ENCODE assay signal across 18 cellular contexts in the genomic region with DNA sequence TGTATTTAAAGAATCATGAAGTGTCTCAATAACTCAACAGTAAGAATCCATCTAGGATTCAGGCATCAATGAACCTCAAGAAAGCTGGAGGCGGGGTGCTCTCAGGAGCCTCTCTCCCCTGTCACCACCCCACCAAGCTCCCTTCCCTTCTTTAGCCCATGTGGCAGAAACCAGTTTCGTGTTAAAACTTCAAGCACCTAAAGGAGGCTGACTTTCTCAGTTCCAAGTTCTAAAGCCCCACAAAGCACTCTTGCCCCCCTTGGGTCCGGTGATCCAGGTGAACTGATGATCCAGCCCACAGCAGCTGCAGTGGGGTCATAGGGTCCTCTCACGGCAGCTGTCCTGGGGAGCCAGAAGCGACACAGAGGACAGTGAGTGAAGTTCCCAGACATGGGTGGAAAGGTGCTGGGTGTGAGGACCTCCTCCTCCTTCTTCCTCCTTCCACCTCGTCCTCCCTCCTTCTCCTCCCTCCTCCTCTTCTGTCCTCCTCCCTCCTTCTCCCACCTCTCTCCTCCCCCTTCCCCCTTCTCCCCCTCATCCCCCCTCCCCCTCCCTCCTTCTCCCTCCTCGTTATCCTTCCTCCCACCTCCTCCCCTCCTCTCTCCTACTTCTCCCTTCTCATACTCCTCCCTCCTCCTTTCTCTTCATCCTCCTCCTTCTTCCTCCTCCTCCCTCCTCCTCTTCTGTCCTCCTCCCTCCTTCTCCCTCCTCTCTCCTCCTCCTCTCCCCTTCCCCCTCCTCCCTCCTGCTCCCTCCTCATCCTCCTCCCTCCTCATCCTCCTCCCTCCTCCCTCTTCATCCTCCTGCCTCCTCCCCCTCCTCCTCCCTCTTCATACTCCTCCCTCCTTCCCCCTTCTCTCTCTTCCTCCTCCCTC.
DNase-seq lines count a peak whose midpoint lies in the region; ATAC-seq, FAIRE-seq and TF ChIP-seq lines count a peak whose summit lies in the region.
"Had no signal": no experiment of that assay in that cellular context is flagged by ENCODE, and none has a peak within 500 bp of the region (broad histone marks: within the 10 kb centered on the region; RNA-seq: fewer than 3 reads in every experiment).

No MANE protein-coding gene starts in this region.

- no peak for TF ChIP-seq POLR2A in IMR-90 (IDR thresholded peaks at IDR 0.05; ENCODE audit: low read depth, low read length)

- no CpG with 5 or more reads among the region's 7 CpGs for WGBS in IMR-90 (ENCODE audit: extremely low coverage in 2 of 2, insufficient read length in 1 of 2), 2 experiments

- TF ChIP-seq CTCF in Calu3 (IDR thresholded peaks at IDR 0.05; ENCODE audit: unreplicated experiment) (no peak), IMR-90 (conservative IDR thresholded peaks at IDR 0.05; ENCODE audit: low read depth, low read length) (no peak), neural progenitor cell (IDR thresholded peaks at IDR 0.05) (no peak)

- no peak overlapping the region for H2BK20ac ChIP-seq in IMR-90 (ENCODE audit: low read depth, low read length)

- H4K91ac ChIP-seq in IMR-90 (ENCODE audit: insufficient read depth, low read depth, low read length): peak overlapping the region; percentile 47; the same call in 1 of the 2 replicates

- H4K20me1 ChIP-seq in IMR-90 (ENCODE audit: insufficient read depth, low read length): no peaks in the 10 kb centered on the region
- no peaks in the 10 kb centered on the region for H4K20me1 ChIP-seq in neural progenitor cell (ENCODE audit: low read depth)
- H4K20me1 ChIP-seq: BLaER1 treated with 17β-estradiol and CSF1 and Interleukin-3, amounts not matched to agents 10 nM and 100 nM had no signal

- peak; percentile 78 for FAIRE-seq in urothelium cell line (lab: Jason Lieb, UNC)
- FAIRE-seq: G401.6, GM12891, H54, HTR-8/SVneo had no signal

- H3K4me3 Mint-ChIP-seq in Calu3 (ENCODE audit: low read depth, unreplicated experiment) (no peak overlapping the region), neural progenitor cell (no peak overlapping the region)
- H3K4me3 Mint-ChIP-seq: CD4-positive, CD25-positive, alpha-beta regulatory T cell had no signal

- H3K4me3 ChIP-seq in IMR-90 (ENCODE audit: insufficient read depth, low read depth, low read length): no peak overlapping the region
- H3K4me3 ChIP-seq in adipocyte (ENCODE audit: low read length): peak overlapping the region; percentile 33
- H3K4me3 ChIP-seq in neural progenitor cell: no peak overlapping the region
- H3K4me3 ChIP-seq: BLaER1 treated with 17β-estradiol and CSF1 and Interleukin-3, amounts not matched to agents 10 nM and 100 nM; GM23248 had no signal

- H3K4me1 ChIP-seq in IMR-90 (ENCODE audit: control insufficient read depth, insufficient read depth, low read length) (peaks cover 8% of the 10 kb centered on the region), adipocyte (ENCODE audit: control insufficient read depth, insufficient read depth, low read length) (peaks cover 12% of the 10 kb centered on the region), neural progenitor cell (no peaks in the 10 kb centered on the region)

- H2AK9ac ChIP-seq in IMR-90 (replicated peaks; ENCODE audit: low read depth, low read length, poor library complexity): no peak overlapping the region

- BruUV-seq in Calu3 (replicated peaks; lab: Mats Ljungman, UMichigan): no TSS peak
- BruUV-seq in IMR-90 (replicated peaks; lab: Mats Ljungman, UMichigan): no TSS peak

- in situ Hi-C loops in IMR-90 (cut with MboI; ENCODE audit: low sequenced_read_pairs): no loop called here

- H3K27ac ChIP-seq in IMR-90 (ENCODE audit: insufficient read depth, low read length): peak overlapping the region; percentile 1; the same call in 1 of the 2 replicates
- H3K27ac ChIP-seq in neural progenitor cell: no peak overlapping the region
- H3K27ac ChIP-seq: BLaER1 treated with 17β-estradiol and CSF1 and Interleukin-3, amounts not matched to agents 10 nM and 100 nM; GM23248 had no signal

- intact Hi-C loops in Calu3 (cut with micrococcal nuclease; ENCODE audit: unreplicated experiment) (no loop called here), IMR-90 (cut with micrococcal nuclease) (no loop called here)

- no peak overlapping the region for H2AFZ ChIP-seq in IMR-90 (replicated peaks; ENCODE audit: low read length, poor library complexity)
- no peak overlapping the region for H2AFZ ChIP-seq in neural progenitor cell (replicated peaks)
- H2AFZ ChIP-seq: GM23248 had no signal

- no peak overlapping the region for H4K8ac ChIP-seq in IMR-90 (ENCODE audit: low read depth in 2 of 2, low read length in 2 of 2)

- no peak overlapping the region for H3K4ac ChIP-seq in IMR-90 (ENCODE audit: low read depth, low read length)

- H2AK5ac ChIP-seq in IMR-90 (ENCODE audit: low read depth, low read length): peak overlapping the region; percentile 43; the same call in 1 of the 2 replicates

- H3K9ac ChIP-seq in IMR-90 (ENCODE audit: low read depth, low read length) (no peak overlapping the region), adipocyte (ENCODE audit: low read length) (no peak overlapping the region), neural progenitor cell (no peak overlapping the region)
- H3K9ac ChIP-seq: BLaER1 treated with 17β-estradiol and CSF1 and Interleukin-3, amounts not matched to agents 10 nM and 100 nM; GM23248 had no signal

- H3K36me3 ChIP-seq in IMR-90 (ENCODE audit: control insufficient read depth, insufficient read depth, low read length) (no peaks in the 10 kb centered on the region), adipocyte (ENCODE audit: control insufficient read depth, insufficient read depth, low read length, severe bottlenecking) (no peaks in the 10 kb centered on the region), neural progenitor cell (no peaks in the 10 kb centered on the region)
- H3K36me3 ChIP-seq: BLaER1 treated with 17β-estradiol and CSF1 and Interleukin-3, amounts not matched to agents 10 nM and 100 nM had no signal

- dilution Hi-C loops in IMR-90 (cut with HindIII; ENCODE audit: low sequenced_read_pairs, unreplicated experiment): no loop called here

- peaks cover 3% of the 10 kb centered on the region; the same call in 1 of the 2 replicates for H3K9me3 ChIP-seq in IMR-90 (ENCODE audit: control insufficient read depth, insufficient read depth, low read length)
- peaks cover 11% of the 10 kb centered on the region for H3K9me3 ChIP-seq in adipocyte (ENCODE audit: control insufficient read depth, low read length)
- H3K9me3 ChIP-seq in neural progenitor cell (ENCODE audit: low read depth): no peaks in the 10 kb centered on the region

- peaks cover 36% of the 10 kb centered on the region for H3K27me3 ChIP-seq in IMR-90 (ENCODE audit: control insufficient read depth, insufficient read depth, low read length)
- H3K27me3 ChIP-seq in adipocyte (replicated peaks; ENCODE audit: control insufficient read depth, insufficient read depth, low read length): peaks cover 14% of the 10 kb centered on the region
- H3K27me3 ChIP-seq in neural progenitor cell: no peaks in the 10 kb centered on the region
- H3K27me3 ChIP-seq: BLaER1 treated with 17β-estradiol and CSF1 and Interleukin-3, amounts not matched to agents 10 nM and 100 nM had no signal

- POLR2A ChIA-PET in IMR-90 (lab: Charles Lee; ENCODE audit: unreplicated experiment): no interaction called here

- H3K14ac ChIP-seq in IMR-90 (replicated peaks; ENCODE audit: low read depth, low read length): no peak overlapping the region

- peaks cover 13% of the 10 kb centered on the region for H3K4me1 Mint-ChIP-seq in Calu3 (ENCODE audit: low read depth, unreplicated experiment)
- no peaks in the 10 kb centered on the region for H3K4me1 Mint-ChIP-seq in neural progenitor cell
- H3K4me1 Mint-ChIP-seq: CD4-positive, CD25-positive, alpha-beta regulatory T cell had no signal

- peak overlapping the region; percentile 74 for H3K18ac ChIP-seq in IMR-90 (ENCODE audit: low read depth, low read length)

- CTCF ChIA-PET in Calu3 (lab: Charles Lee) (interaction anchor here (0.6 to 1.7 kb wide), 3 partner anchors 8 to 292 kb away, joined by 3 to 5 read pairs (median 3); no protein-coding TSS in a partner anchor), IMR-90 (lab: Yijun Ruan, JAX) (interaction anchor here (0.6 kb wide), 1 partner anchor 147 kb away, joined by 4 read pairs; no protein-coding TSS in a partner anchor)

- H3K27ac Mint-ChIP-seq in Calu3 (ENCODE audit: unreplicated experiment) (peak overlapping the region; percentile 18), neural progenitor cell (no peak overlapping the region)

- no peaks in the 10 kb centered on the region for H3K79me2 ChIP-seq in neural progenitor cell (ENCODE audit: low read depth)

- no peak overlapping the region for H3K56ac ChIP-seq in IMR-90 (ENCODE audit: extremely low read depth, insufficient read depth, low read length)

- H3K9me3 Mint-ChIP-seq in Calu3 (ENCODE audit: low read depth, unreplicated experiment) (peaks cover 6% of the 10 kb centered on the region), neural progenitor cell (peaks cover 5% of the 10 kb centered on the region)

- H4K5ac ChIP-seq in IMR-90 (ENCODE audit: low read depth, low read length): peak overlapping the region; percentile 30; the same call in 1 of the 2 replicates

- H3K27me3 Mint-ChIP-seq in Calu3 (ENCODE audit: unreplicated experiment): peaks cover 70% of the 10 kb centered on the region
- peaks cover 10% of the 10 kb centered on the region for H3K27me3 Mint-ChIP-seq in neural progenitor cell (ENCODE audit: insufficient read depth, low read depth)
- H3K27me3 Mint-ChIP-seq: CD4-positive, CD25-positive, alpha-beta regulatory T cell had no signal

- 0 out of 2 replicates have a peak overlapping the region, but pooled peaks have one; percentile 57 for H2BK120ac ChIP-seq in IMR-90 (ENCODE audit: low read depth, low read length)

- DNase-seq in Calu3 (no peak), IMR-90 (no peak), adipocyte (ENCODE audit: low read depth) (no peak), urothelium cell line (ENCODE audit: low spot score) (no peak), neural progenitor cell (ENCODE audit: low spot score) (no peak)
- DNase-seq: CD4-positive, CD25-positive, alpha-beta regulatory T cell; DMS153; DMS79 treated with DMSO at 0.1 percent for 48 hours; EL; KBM-7 had no signal

- peaks cover 9% of the 10 kb centered on the region for H3K36me3 Mint-ChIP-seq in Calu3 (ENCODE audit: insufficient read depth, unreplicated experiment)
- peaks cover 2% of the 10 kb centered on the region for H3K36me3 Mint-ChIP-seq in neural progenitor cell
- H3K36me3 Mint-ChIP-seq: CD4-positive, CD25-positive, alpha-beta regulatory T cell had no signal

- H2BK5ac ChIP-seq in IMR-90 (ENCODE audit: low read depth, low read length, poor library complexity, severe bottlenecking): no peak overlapping the region

- H3K79me1 ChIP-seq in IMR-90 (ENCODE audit: low read depth in 1 of 2, low read length in 2 of 2): no peaks in the 10 kb centered on the region

- H3K23ac ChIP-seq in IMR-90 (ENCODE audit: low read depth, low read length): no peak overlapping the region; the same call in 1 of the 2 replicates

- peak overlapping the region; percentile 56; the same call in 1 of the 3 replicates for H2BK15ac ChIP-seq in IMR-90 (ENCODE audit: low read depth, low read length)

- no peak for TF ChIP-seq RAD21 in IMR-90 (IDR thresholded peaks at IDR 0.05; ENCODE audit: low read length)

- H3F3A ChIP-seq in neural progenitor cell (ENCODE audit: low read depth): no peaks in the 10 kb centered on the region

- H3K9me1 ChIP-seq in IMR-90 (ENCODE audit: insufficient read depth, low read length): no peaks in the 10 kb centered on the region

- H3K4me2 ChIP-seq in IMR-90 (ENCODE audit: low read depth, low read length) (peak overlapping the region; percentile 20; the same call in 1 of the 2 replicates), neural progenitor cell (no peak overlapping the region)

- no peak for ATAC-seq in IMR-90 (ENCODE audit: low read depth)
- no peak for ATAC-seq in HG03159 (IDR thresholded peaks at IDR 0.05; ENCODE audit: unreplicated experiment)
- ATAC-seq: HCT116 had no signal
